In genomic region chr12:8243682-8244161, GRCh38 we compare ENCODE assay signal across 9 cellular contexts. TPM values are rescaled to one million over a fixed set of nuclear protein-coding genes. Genes with fewer than 3 reads are reported as not detected.
DNase-seq lines count a peak whose midpoint lies in the region; ATAC-seq, FAIRE-seq and TF ChIP-seq lines count a peak whose summit lies in the region.
"Not testable (repeated sequence)": the region's sequence is repeated elsewhere in the genome, so short reads cannot be mapped to it uniquely, and the experiment has no call there.
"Had no signal": no experiment of that assay in that cellular context is flagged by ENCODE, and none has a peak within 500 bp of the region (broad histone marks: within the 10 kb centered on the region; RNA-seq: fewer than 3 reads in every experiment).

No MANE protein-coding gene starts in this region.

- FAIRE-seq in K562 (lab: Jason Lieb, UNC) = not testable (repeated sequence)

- BruUV-seq in K562 (replicated peaks; lab: Mats Ljungman, UMichigan) = not testable (repeated sequence)

- H3K79me2 ChIP-seq in K562 (ENCODE audit: control insufficient read depth, insufficient read depth, low read length) = not testable (repeated sequence)

- H2AFZ ChIP-seq in K562 (ENCODE audit: low read depth, low read length) = peak overlapping the region; percentile 77

- not testable (repeated sequence) for H3K27me3 ChIP-seq in K562 (ENCODE audit: control insufficient read depth in 2 of 2, insufficient read depth in 2 of 2, low read length in 2 of 2); gastroesophageal sphincter; skeletal muscle tissue (ENCODE audit: control insufficient read depth in 3 of 3, insufficient read depth in 3 of 3, low read length in 3 of 3)

- not testable (repeated sequence) for DNase-seq in AG04449 (ENCODE audit: low read depth, low spot score); GM12864 (ENCODE audit: low read depth); NB4 (ENCODE audit: low read depth); mesothelial cell of epicardium (ENCODE audit: low spot score in 2 of 2, unreplicated experiment in 2 of 2)
- peak in 2 of 4 experiments; percentile 20 to 21 for DNase-seq in K562 (ENCODE audit: extremely low read depth in 1 of 4, low spot score in 3 of 4)

- not testable (repeated sequence) for H3K9me1 ChIP-seq in K562 (ENCODE audit: control insufficient read depth, insufficient read depth, low read length)

- CTCF ChIA-PET in AG04449 (lab: Yijun Ruan, JAX); K562 (lab: Yijun Ruan, JAX; ENCODE audit: low intra/inter-chr PET ratio): not testable (repeated sequence)

- H3K27me3 Mint-ChIP-seq in mesothelial cell of epicardium (ENCODE audit: low read depth) = not testable (repeated sequence)

- ATAC-seq in K562, gastroesophageal sphincter: not testable (repeated sequence)

- not testable (repeated sequence) for TF ChIP-seq EP300 in K562 (IDR thresholded peaks at IDR 0.05; ENCODE audit: low read length); gastroesophageal sphincter (IDR thresholded peaks at IDR 0.05)

- H3K27ac ChIP-seq in VCaP (peak overlapping the region; percentile 39; the same call in 1 of the 2 replicates), gastroesophageal sphincter (peak overlapping the region; percentile 60 to 95 (median 90)), skeletal muscle tissue (ENCODE audit: low read depth, low read length) (peak overlapping the region; percentile 70)
- not testable (repeated sequence) for H3K27ac ChIP-seq in K562 (ENCODE audit: extremely low read depth, low read depth, low read length)

- not testable (repeated sequence) for H3K36me3 ChIP-seq in K562 (ENCODE audit: control insufficient read depth, insufficient read depth, low read length); gastroesophageal sphincter; skeletal muscle tissue (ENCODE audit: control insufficient read depth in 3 of 3, insufficient read depth in 3 of 3, low read length in 3 of 3)

- peak overlapping the region; percentile 65 for H3K4me2 ChIP-seq in K562 (ENCODE audit: insufficient read depth, low read length)

- intact Hi-C loops in K562 (cut with micrococcal nuclease) = not testable (repeated sequence)

- peak; percentile 31 for TF ChIP-seq POLR2A in NB4 (IDR thresholded peaks at IDR 0.05; ENCODE audit: extremely low read depth, insufficient read length)
- not testable (repeated sequence) for TF ChIP-seq POLR2A in K562 (conservative IDR thresholded peaks at IDR 0.05)
- TF ChIP-seq POLR2A in gastroesophageal sphincter (IDR thresholded peaks at IDR 0.05) = peak in 1 of 2 donors; percentile 46

- H3K4me3 Mint-ChIP-seq in mesothelial cell of epicardium = peak overlapping the region; percentile 88

- not testable (repeated sequence) for H3K36me3 Mint-ChIP-seq in mesothelial cell of epicardium

- H3K4me3 ChIP-seq in AG04449 (ENCODE audit: low read depth, low read length) = peak overlapping the region; percentile 63
- H3K4me3 ChIP-seq in GM12864 (ENCODE audit: low read depth, low read length) = peak overlapping the region; percentile 71
- H3K4me3 ChIP-seq in NB4 (ENCODE audit: low read depth, low read length) = peak overlapping the region; percentile 53
- peak overlapping the region; percentile 54 for H3K4me3 ChIP-seq in K562
- peak overlapping the region; percentile 88 to 98 for H3K4me3 ChIP-seq in gastroesophageal sphincter
- H3K4me3 ChIP-seq in skeletal muscle tissue (ENCODE audit: low read length in 3 of 3) = peak overlapping the region; percentile 65 to 73 (median 72)

- not testable (repeated sequence) for TF ChIP-seq CTCF in AG04449 (IDR thresholded peaks at IDR 0.05; ENCODE audit: insufficient read depth, low read length, missing control alignments); GM12864 (IDR thresholded peaks at IDR 0.05; ENCODE audit: low read depth, low read length, missing control alignments); NB4 (IDR thresholded peaks at IDR 0.05; ENCODE audit: low read depth, low read length); VCaP (conservative IDR thresholded peaks at IDR 0.05); K562 (IDR thresholded peaks at IDR 0.05 in 2 of 3, conservative IDR thresholded peaks at IDR 0.05 in 1 of 3; ENCODE audit: insufficient read depth in 2 of 3, low read depth in 1 of 3, low read length in 3 of 3); gastroesophageal sphincter (IDR thresholded peaks at IDR 0.05); mesothelial cell of epicardium (IDR thresholded peaks at IDR 0.05; ENCODE audit: unreplicated experiment)

- in situ Hi-C loops in K562 (cut with MboI) = not testable (repeated sequence)

- H3K9ac ChIP-seq in K562 (ENCODE audit: insufficient read depth in 1 of 2, low read depth in 2 of 2, low read length in 2 of 2) (peak overlapping the region; percentile 30 to 83; a peak in 3 of 4 replicates), skeletal muscle tissue (ENCODE audit: low read depth in 1 of 3, low read length in 3 of 3) (peak overlapping the region in 2 of 3 donors; percentile 65 to 74)

- POLR2A ChIA-PET in AG04449 (lab: Yijun Ruan, JAX); K562 (lab: Yijun Ruan, JAX): not testable (repeated sequence)

- H3K9me3 Mint-ChIP-seq in mesothelial cell of epicardium = not testable (repeated sequence)

- H4K20me1 ChIP-seq in K562 (replicated peaks; ENCODE audit: control insufficient read depth, insufficient read depth, low read length) = not testable (repeated sequence)

- H3K9me3 ChIP-seq in K562 (replicated peaks; ENCODE audit: control insufficient read depth, insufficient read depth, low read depth, low read length); gastroesophageal sphincter; skeletal muscle tissue (ENCODE audit: control insufficient read depth in 3 of 3, low read length in 3 of 3): not testable (repeated sequence)

- H3K4me1 ChIP-seq in K562 (replicated peaks in 1 of 2; ENCODE audit: control insufficient read depth in 2 of 2, insufficient read depth in 2 of 2, low read length in 2 of 2); skeletal muscle tissue (ENCODE audit: control insufficient read depth in 3 of 3, insufficient read depth in 3 of 3, low read length in 3 of 3): not testable (repeated sequence)
- H3K4me1 ChIP-seq in gastroesophageal sphincter = peaks cover 0 to 14% (median 4%) of the 10 kb centered on the region in 3 donors

- 0% methylated on average over 7 of the region's 35 CpGs for WGBS in K562 (ENCODE audit: insufficient coverage, low coverage, missing lambda C conversion rate)
- WGBS in gastroesophageal sphincter (ENCODE audit: low coverage in 1 of 2), 2 donors = 0% methylated on average over 3 to 7 of the region's 35 CpGs

- H3K4me1 Mint-ChIP-seq in mesothelial cell of epicardium = peaks cover 13% of the 10 kb centered on the region

- not testable (repeated sequence) for TF ChIP-seq RAD21 in K562 (CRISPR knock-in tag; conservative IDR thresholded peaks at IDR 0.05 in 1 of 2, IDR thresholded peaks at IDR 0.05 in 1 of 2)

- H3K27ac Mint-ChIP-seq in mesothelial cell of epicardium = peak overlapping the region; percentile 89

TF ChIP-seq in K562, 482 proteins besides CTCF, POLR2A, EP300 and RAD21 (continues in another document):
- TF ChIP-seq CCNT2 (IDR thresholded peaks at IDR 0.05; ENCODE audit: borderline replicate concordance, extremely low read depth, insufficient read length, low read depth, low read length) (peak; percentile 5), ZFX (CRISPR knock-in tag; IDR thresholded peaks at IDR 0.05) (peak; percentile 34), NRF1 (conservative IDR thresholded peaks at IDR 0.05 in 1 of 2, IDR thresholded peaks at IDR 0.05 in 1 of 2) (0 out of 4 replicates have a peak, but pooled peaks of 1 of the 2 experiments have one; percentile 27), TFAP4 (CRISPR knock-in tag; IDR thresholded peaks at IDR 0.05; ENCODE audit: borderline replicate concordance) (peak; percentile 2; the same call in 1 of the 2 replicates), GABPB1 (CRISPR knock-in tag; IDR thresholded peaks at IDR 0.05) (peak; percentile 48; the same call in 1 of the 2 replicates), HMGN3 (IDR thresholded peaks at IDR 0.05; ENCODE audit: borderline replicate concordance, extremely low read depth, insufficient read length, low read depth, low read length) (peak; percentile 15), PHF8 (IDR thresholded peaks at IDR 0.05; ENCODE audit: borderline replicate concordance, low read length) (peak; percentile 24; the same call in 1 of the 2 replicates)

RNA-seq across cellular contexts. Expression of gene FAM90A1, which starts 16.3 kb away (rescaled TPM):
- total RNA-seq in K562 (2011; cell fraction: chromatin; rRNA removed; ENCODE audit: low replicate concordance) = not detected in 2 replicates
- total RNA-seq in K562 (2011; cell fraction: nucleolus; rRNA removed) = not detected in 2 replicates
- not detected in 2 replicates for total RNA-seq in K562 (2011; cell fraction: nucleoplasm; rRNA removed)
- total RNA-seq in K562 (2014; rRNA removed) (0.04 TPM in 1 of 2 replicates, not detected in the other), K562 (2014; rRNA removed; fragmentation: Illumina TruSeq; extraction: Trizol) (not detected in 2 replicates), K562 (2015; rRNA removed; fragmentation: Illumina TruSeq; extraction: Trizol) (0.04 TPM in 1 of 2 replicates, not detected in the other), K562 (2021) (0.16 TPM in 1 of 2 replicates, not detected in the other), gastroesophageal sphincter (not detected), mesothelial cell of epicardium (0.09 to 0.20 TPM in 2 of 3 replicates, not detected in the other), skeletal muscle tissue (0.52 TPM)
- polyA plus RNA-seq in K562 (2011; rRNA removed) (0.03 and 0.11 TPM in 2 replicates), K562 (2014; fragmentation: Illumina TruSeq; extraction: Trizol) (0.07 and 0.25 TPM in 2 replicates), K562 (2014; fragmentation: Nextera tagmentation; extraction: Ambion mirVana) (under 1 TPM in 1 of 2 experiments, not detected in 1; 0.01 TPM), K562 (2014; rRNA removed) (0.32 TPM in 1 of 2 replicates, not detected in the other)
- polyA plus RNA-seq in K562 (2011; cell fraction: cytosol; rRNA removed) = 0.04 and 0.07 TPM in 2 replicates
- 0.10 TPM in 1 of 2 replicates, not detected in the other for polyA plus RNA-seq in K562 (2011; cell fraction: nucleus; rRNA removed)
- polyA plus RNA-seq in K562 (2012) = 0.12 and 0.19 TPM in 2 replicates
- polyA minus RNA-seq in K562 (2011; rRNA and poly(A)+ RNA removed) = 0.06 TPM in 1 of 2 replicates, not detected in the other
- not detected in 2 replicates for polyA minus RNA-seq in K562 (2011; cell fraction: cytosol; rRNA and poly(A)+ RNA removed)
- polyA minus RNA-seq in K562 (2011; cell fraction: nucleus; rRNA and poly(A)+ RNA removed) = not detected in 2 replicates
- total RNA-seq: H4 had no signal
